ENCODE assay signal across 15 cellular contexts in genomic region chr18:7370812-7371211, GRCh38.
DNase-seq lines count a peak whose midpoint lies in the region; ATAC-seq and TF ChIP-seq lines count a peak whose summit lies in the region.
"Had no signal": no experiment of that assay in that cellular context is flagged by ENCODE, and none has a peak within 500 bp of the region (broad histone marks: within the 10 kb centered on the region; RNA-seq: fewer than 3 reads in every experiment).

No MANE protein-coding gene starts in this region.

- H3K4me1 ChIP-seq in adrenal gland (replicated peaks in 1 of 2) (no peaks in the 10 kb centered on the region), muscle layer of duodenum (ENCODE audit: control insufficient read depth in 1 of 2, insufficient read depth in 2 of 2, low read length in 2 of 2) (peaks cover 0 to 13% of the 10 kb centered on the region in 2 donors), tibial artery (no peaks in the 10 kb centered on the region)

- no peak overlapping the region for H3K4me3 ChIP-seq in adrenal gland
- H3K4me3 ChIP-seq in muscle layer of duodenum (ENCODE audit: low read depth in 1 of 2, low read length in 2 of 2), result peak overlapping the region; percentile 16 to 20
- no peak overlapping the region for H3K4me3 ChIP-seq in tibial artery

- no peak for TF ChIP-seq POLR2A in adrenal gland (IDR thresholded peaks at IDR 0.05)

- TF ChIP-seq CTCF in adrenal gland (IDR thresholded peaks at IDR 0.05) (no peak), tibial artery (IDR thresholded peaks at IDR 0.05) (no peak)

- H3K27ac ChIP-seq in adrenal gland (peak overlapping the region in 2 of 5 donors; percentile 71 to 82), muscle layer of duodenum (ENCODE audit: low read length) (no peak overlapping the region), tibial artery (no peak overlapping the region)

- intact Hi-C loops in adrenal gland (cut with DNase I) (no loop called here), Right ventricle myocardium superior (cut with DNase I) (loop anchor here (5.0 kb wide), 1 partner anchor 196 kb away; the partner anchor contains the start of gene PTPRM), tibial artery (cut with DNase I; ENCODE audit: low total_unique reads) (no loop called here)

- 38 to 52% (median 50%) methylated on average over 11 of the region's 11 CpGs for WGBS in adrenal gland, 4 donors

- DNase-seq in adrenal gland (peak; percentile 39 to 85 (median 55)), Right ventricle myocardium superior (peak; percentile 84), tibial artery (peak; percentile 65 to 71), AG20443 (ENCODE audit: low spot score) (no peak)
- DNase-seq: activated T-cell treated with anti-CD3 and anti-CD28 coated beads for 4 hours; CD4-positive, alpha-beta T cell; effector CD4-positive, alpha-beta T cell; H9; NK-92 treated with Interleukin-12 subunit alpha and Interleukin-12 subunit beta, amount 100 ng/mL, for 24 hours had no signal

- H3K36me3 ChIP-seq in adrenal gland (replicated peaks in 1 of 2) (no peaks in the 10 kb centered on the region), muscle layer of duodenum (ENCODE audit: control insufficient read depth in 1 of 2, insufficient read depth in 2 of 2, low read length in 2 of 2) (no peaks in the 10 kb centered on the region), tibial artery (no peaks in the 10 kb centered on the region)

- no peaks in the 10 kb centered on the region for H3K9me3 ChIP-seq in adrenal gland (replicated peaks in 1 of 3)
- no peaks in the 10 kb centered on the region for H3K9me3 ChIP-seq in muscle layer of duodenum (ENCODE audit: control insufficient read depth in 1 of 2, low read length in 2 of 2)
- H3K9me3 ChIP-seq in tibial artery, result no peaks in the 10 kb centered on the region
- H3K9me3 ChIP-seq: SK-N-SH had no signal

- ATAC-seq in Right ventricle myocardium superior (ENCODE audit: poor library complexity) (peak; percentile 81), HG02981 (IDR thresholded peaks at IDR 0.05; ENCODE audit: unreplicated experiment) (no peak), GM18873 (IDR thresholded peaks at IDR 0.05; ENCODE audit: low FRiP score, unreplicated experiment) (no peak), GM21717 (IDR thresholded peaks at IDR 0.05; ENCODE audit: unreplicated experiment) (no peak)
- ATAC-seq: WTC11 had no signal

- H3K27me3 ChIP-seq in adrenal gland (no peaks in the 10 kb centered on the region), muscle layer of duodenum (ENCODE audit: low read depth, low read length) (no peaks in the 10 kb centered on the region), tibial artery (no peaks in the 10 kb centered on the region)

Comparison
In these comparisons a context has a peak if more than half of its experiments do, and no peak if none do; other contexts are left out.
1. H3K4me3 ChIP-seq: peak in muscle layer of duodenum (2 of 2); none in adrenal gland (0 of 4) and tibial artery (0 of 2).